In genomic region chr7:76437873-76438272, GRCh38 we compare ENCODE assay signal across 8 cellular contexts. TPM values are rescaled to one million over a fixed set of nuclear protein-coding genes. Genes with fewer than 3 reads are reported as not detected.
A peak's percentile ranks its signal among the peaks of the same experiment; 100 is the strongest.
DNase-seq lines count a peak whose midpoint lies in the region; ATAC-seq, FAIRE-seq and TF ChIP-seq lines count a peak whose summit lies in the region.
"Not testable (repeated sequence)": the region's sequence is repeated elsewhere in the genome, so short reads cannot be mapped to it uniquely, and the experiment has no call there.

No MANE protein-coding gene starts in this region.

- peak; percentile 70 for ATAC-seq in GM19025 (IDR thresholded peaks at IDR 0.05; ENCODE audit: low read depth, unreplicated experiment)
- ATAC-seq in HG03521 (IDR thresholded peaks at IDR 0.05; ENCODE audit: unreplicated experiment), result peak; percentile 69

- intact Hi-C loops in kidney (cut with DNase I); spleen (cut with DNase I; ENCODE audit: low total_unique reads): not testable (repeated sequence)

- TF ChIP-seq CTCF in bronchial epithelial cell (IDR thresholded peaks at IDR 0.05; ENCODE audit: insufficient read depth, low read length, severe bottlenecking) (peak; percentile 45), kidney (IDR thresholded peaks at IDR 0.05; ENCODE audit: borderline replicate concordance, extremely low read depth, insufficient read depth) (peak; percentile 82), spleen (IDR thresholded peaks at IDR 0.05 in 8 of 11, conservative IDR thresholded peaks at IDR 0.05 in 3 of 11) (peak in 8 of 11 experiments; percentile 19 to 71 (median 56))

- not testable (repeated sequence) for H3K27ac ChIP-seq in kidney (ENCODE audit: low read depth in 2 of 2, low read length in 2 of 2)
- peak overlapping the region in 1 of 8 donors; percentile 14 for H3K27ac ChIP-seq in spleen

- H3K4me3 ChIP-seq in bronchial epithelial cell (ENCODE audit: low read depth, low read length); kidney (ENCODE audit: low read length in 2 of 2); spleen: not testable (repeated sequence)

- DNase-seq in Ammon's horn (ENCODE audit: low spot score), result peak; percentile 82
- peak; percentile 66 to 86 for DNase-seq in NCI-H524 (lab: John Stamatoyannopoulos, UW)
- peak; percentile 23 for DNase-seq in activated CD4-positive, CD25-positive, alpha-beta regulatory T cell treated with anti-CD3 and anti-CD28 coated beads, Interleukin-2, amount 50 U/mL, for 16 hours (ENCODE audit: low read depth, low spot score)
- DNase-seq in bronchial epithelial cell (ENCODE audit: low read depth), result peak; percentile 77
- DNase-seq in kidney, result peak; percentile 84
- DNase-seq in spleen, result peak; percentile 85

- not testable (repeated sequence) for H3K9ac ChIP-seq in kidney (ENCODE audit: low read length in 2 of 2)

- not testable (repeated sequence) for H3K36me3 ChIP-seq in bronchial epithelial cell (ENCODE audit: control insufficient read depth, insufficient read depth, low read length); kidney (ENCODE audit: control insufficient read depth in 1 of 2, insufficient read depth in 2 of 2, low read length in 2 of 2)
- H3K36me3 ChIP-seq in spleen, result peaks cover 0 to 15% (median 0%) of the 10 kb centered on the region in 6 donors

- TF ChIP-seq POLR2A in spleen (IDR thresholded peaks at IDR 0.05), result not testable (repeated sequence)

- H3K9me3 ChIP-seq in kidney (ENCODE audit: control insufficient read depth in 1 of 2, low read length in 2 of 2); spleen: not testable (repeated sequence)

- 0 to 24% (median 0%) methylated on average over 1 to 2 of the region's 2 CpGs for WGBS in spleen, 5 donors

- FAIRE-seq in bronchial epithelial cell (lab: Jason Lieb, UNC); kidney (lab: Jason Lieb, UNC): not testable (repeated sequence)

- not testable (repeated sequence) for H3K4me1 ChIP-seq in kidney (ENCODE audit: control insufficient read depth in 1 of 2, insufficient read depth in 1 of 2, low read depth in 1 of 2, low read length in 2 of 2); spleen

- not testable (repeated sequence) for H3K27me3 ChIP-seq in bronchial epithelial cell (ENCODE audit: control insufficient read depth, insufficient read depth, low read length); spleen (replicated peaks in 1 of 7)

RNA-seq across cellular contexts. Expression of gene ZP3, which starts 13.1 kb away (rescaled TPM):
- total RNA-seq in bronchial epithelial cell (12.8 and 26.1 TPM in 2 replicates), kidney (17.5 TPM), spleen (1 to 10 TPM; 1.3 to 7.5 (median 2.5) TPM)
- polyA plus RNA-seq in kidney (ENCODE audit: insufficient read depth, low read depth, low replicate concordance) (2.8 TPM), spleen (1 to 10 TPM; 3.3 to 5.0 (median 4.3) TPM)

RNA-seq across cellular contexts. Expression of gene DTX2, which starts 23.6 kb away (rescaled TPM):
- 10.8 and 13.2 TPM in 2 replicates for total RNA-seq in bronchial epithelial cell
- 21.6 TPM for total RNA-seq in kidney
- polyA plus RNA-seq in kidney (ENCODE audit: insufficient read depth, low read depth, low replicate concordance), result 8.1 TPM
- total RNA-seq in spleen, result 10 to 100 TPM; 38.6 to 60.6 (median 44.5) TPM
- polyA plus RNA-seq in spleen, result 10 to 100 TPM; 17.9 to 50.9 (median 36.2) TPM

RNA-seq across cellular contexts. Expression of gene SSC4D, which starts 28.4 kb away (rescaled TPM):
- total RNA-seq in bronchial epithelial cell (0.79 and 1.3 TPM in 2 replicates), kidney (2.1 TPM), spleen (1 to 10 TPM in 2 of 7 donors, under 1 TPM in 5; 0.11 to 1.5 (median 0.43) TPM)
- polyA plus RNA-seq in kidney (ENCODE audit: insufficient read depth, low read depth, low replicate concordance) (12.9 TPM), spleen (1 to 10 TPM in 2 of 3 donors, under 1 TPM in 1; 0.68 to 1.2 (median 1.1) TPM)

Comparison
In these comparisons a context has a peak if more than half of its experiments do, and no peak if none do; other contexts are left out.
1. DNase-seq: peak in every context shown above with its lines; median percentile 85 in spleen; 84 in kidney; 82 in Ammon's horn; 77 in bronchial epithelial cell; 76 in NCI-H524; 23 in activated CD4-positive, CD25-positive, alpha-beta regulatory T cell treated with anti-CD3 and anti-CD28 coated beads, Interleukin-2, amount 50 U/mL, for 16 hours.